Comparison of ENCODE assay signal across 9 cellular contexts in the genomic region with DNA sequence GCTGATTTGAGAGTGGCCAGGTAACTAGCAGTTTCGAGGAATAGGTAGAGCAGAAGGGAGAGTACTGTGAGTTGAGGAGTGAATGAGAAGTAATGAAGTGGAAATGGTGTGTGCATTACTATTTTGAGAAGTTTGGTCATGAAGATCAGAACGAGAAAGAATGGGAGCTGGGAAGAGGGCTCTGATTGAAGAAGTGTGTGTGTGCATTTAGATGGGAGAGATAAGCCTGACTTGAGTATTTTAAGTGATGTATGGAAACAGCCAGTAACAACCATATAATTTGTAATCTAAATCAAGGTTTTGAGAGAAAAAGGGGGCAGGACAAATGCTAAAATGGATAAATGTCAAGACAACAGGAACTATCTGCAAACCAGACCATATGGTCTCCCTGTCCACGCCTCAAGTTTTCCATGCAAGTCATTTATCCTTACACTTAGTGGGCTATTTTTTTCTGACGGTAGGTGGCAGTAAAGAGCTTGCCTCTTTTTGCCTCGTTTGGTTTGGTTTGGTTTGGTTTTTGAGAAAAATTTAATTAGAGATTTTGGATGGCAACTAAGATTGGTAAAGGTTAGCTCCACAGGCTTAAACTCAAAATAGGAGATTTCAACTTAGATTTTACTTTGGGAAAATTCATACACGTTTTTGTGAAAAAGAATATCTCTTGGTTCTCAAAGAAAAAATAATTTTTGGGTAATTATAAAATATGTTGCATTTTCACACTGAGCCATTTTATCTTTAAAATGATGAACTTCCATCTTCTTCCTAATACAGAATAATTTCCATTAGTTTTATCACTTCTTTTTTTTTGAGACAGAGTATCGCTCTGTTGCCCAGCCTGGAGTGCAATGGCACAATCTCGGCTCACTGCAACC.
DNase-seq lines count a peak whose midpoint lies in the region; ATAC-seq, FAIRE-seq and TF ChIP-seq lines count a peak whose summit lies in the region.
"Had no signal": no experiment of that assay in that cellular context is flagged by ENCODE, and none has a peak within 500 bp of the region (broad histone marks: within the 10 kb centered on the region; RNA-seq: fewer than 3 reads in every experiment).

No MANE protein-coding gene starts in this region.

- H3K36me3 Mint-ChIP-seq in stimulated activated effector memory CD8-positive, alpha-beta T cell treated with anti-CD3 and anti-CD28 coated beads, Interleukin-12 subunit alpha, Interleukin-12 subunit beta, amount 100 ng/mL, for 72 hours, result no peaks in the 10 kb centered on the region

- in situ Hi-C loops in astrocyte of the spinal cord (cut with HindIII; ENCODE audit: low sequenced_read_pairs), result no loop called here

- ATAC-seq in stimulated activated effector memory CD8-positive, alpha-beta T cell treated with anti-CD3 and anti-CD28 coated beads, Interleukin-12 subunit alpha, Interleukin-12 subunit beta, amount 100 ng/mL, for 72 hours, result peak; percentile 45

- DNase-seq in NCI-H1417 (lab: John Stamatoyannopoulos, UW) (peak; percentile 46 to 87 (median 69)), NCI-H1417 treated with DMSO at 0.1 percent for 48 hours (lab: John Stamatoyannopoulos, UW) (no peak), HS-5 (ENCODE audit: low read depth) (peak; percentile 53), NOMO-1 treated with DMSO at 0.1 percent for 48 hours (lab: John Stamatoyannopoulos, UW; ENCODE audit: unreplicated experiment) (peak; percentile 67), astrocyte of the spinal cord (ENCODE audit: low read depth, low spot score) (peak; percentile 77), GM19238 (ENCODE audit: insufficient read length, low spot score) (no peak)
- peak; percentile 28 to 62 for DNase-seq in stimulated activated effector memory CD8-positive, alpha-beta T cell treated with anti-CD3 and anti-CD28 coated beads, Interleukin-12 subunit alpha, Interleukin-12 subunit beta, amount 100 ng/mL, for 72 hours (ENCODE audit: low spot score in 2 of 2)

- no peaks in the 10 kb centered on the region for H3K4me1 Mint-ChIP-seq in stimulated activated effector memory CD8-positive, alpha-beta T cell treated with anti-CD3 and anti-CD28 coated beads, Interleukin-12 subunit alpha, Interleukin-12 subunit beta, amount 100 ng/mL, for 72 hours

- H3K27ac Mint-ChIP-seq in stimulated activated effector memory CD8-positive, alpha-beta T cell treated with anti-CD3 and anti-CD28 coated beads, Interleukin-12 subunit alpha, Interleukin-12 subunit beta, amount 100 ng/mL, for 72 hours, result no peak overlapping the region

- no peak overlapping the region for H3K4me3 Mint-ChIP-seq in stimulated activated effector memory CD8-positive, alpha-beta T cell treated with anti-CD3 and anti-CD28 coated beads, Interleukin-12 subunit alpha, Interleukin-12 subunit beta, amount 100 ng/mL, for 72 hours

- no peaks in the 10 kb centered on the region for H3K9me3 Mint-ChIP-seq in stimulated activated effector memory CD8-positive, alpha-beta T cell treated with anti-CD3 and anti-CD28 coated beads, Interleukin-12 subunit alpha, Interleukin-12 subunit beta, amount 100 ng/mL, for 72 hours

- H3K4me3 ChIP-seq in astrocyte of the spinal cord (ENCODE audit: low read depth, low read length), result no peak overlapping the region
- H3K4me3 ChIP-seq: BLaER1 had no signal

- TF ChIP-seq CTCF in astrocyte of the spinal cord (IDR thresholded peaks at IDR 0.05; ENCODE audit: low read depth, low read length), result peak; percentile 95

- peak; percentile 96 for FAIRE-seq in islet of Langerhans (lab: Jason Lieb, UNC)

Comparison
In these comparisons a context has a peak if more than half of its experiments do, and no peak if none do; other contexts are left out.
1. DNase-seq: peak in NCI-H1417 (3 of 3), HS-5 (single experiment), NOMO-1 treated with DMSO at 0.1 percent for 48 hours (single experiment), astrocyte of the spinal cord (single experiment) and stimulated activated effector memory CD8-positive, alpha-beta T cell treated with anti-CD3 and anti-CD28 coated beads, Interleukin-12 subunit alpha, Interleukin-12 subunit beta, amount 100 ng/mL, for 72 hours (2 of 2); none in NCI-H1417 treated with DMSO at 0.1 percent for 48 hours (single experiment) and GM19238 (single experiment).